8 cellular contexts compared by ENCODE assay signal in genomic region chr11:85810871-85811611, GRCh38. TPM values are rescaled to one million over a fixed set of nuclear protein-coding genes. Genes with fewer than 3 reads are reported as not detected.
DNase-seq lines count a peak whose midpoint lies in the region; ATAC-seq and TF ChIP-seq lines count a peak whose summit lies in the region.

Gene SYTL2 (minus strand): TSS chr11:85811141. CDS start chr11:85757725, 53,416 bp downstream.

- no peak within 1 kb of the TSS for H3K27ac ChIP-seq in AG04450 (ENCODE audit: low read depth, low read length)

- peaks cover 10% of the 10 kb centered on the region for H3K27me3 Mint-ChIP-seq in endothelial cell (ENCODE audit: unreplicated experiment)

- no peaks in the 10 kb centered on the region for H3K9me3 Mint-ChIP-seq in endothelial cell (ENCODE audit: unreplicated experiment)

- H3K27me3 ChIP-seq in AG04450 (ENCODE audit: control insufficient read depth, insufficient read depth, low read length): no peaks in the 10 kb centered on the region

- POLR2A ChIA-PET in AG04450 (lab: Yijun Ruan, JAX): no interaction called here

- H3K4me1 Mint-ChIP-seq in endothelial cell (ENCODE audit: unreplicated experiment): peaks cover 13% of the 10 kb centered on the region

- TF ChIP-seq CTCF in AG04450 (IDR thresholded peaks at IDR 0.05; ENCODE audit: low read depth, low read length) (no peak), endothelial cell (IDR thresholded peaks at IDR 0.05; ENCODE audit: unreplicated experiment) (no peak)

- peak within 1 kb of the TSS; percentile 24 for H3K27ac Mint-ChIP-seq in endothelial cell (ENCODE audit: unreplicated experiment)

- no peaks in the 10 kb centered on the region for H3K9me3 ChIP-seq in AG04450 (ENCODE audit: control insufficient read depth, insufficient read depth, low read length)

- peak within 1 kb of the TSS; percentile 88 for H3K4me3 Mint-ChIP-seq in endothelial cell (ENCODE audit: unreplicated experiment)

- H3K36me3 Mint-ChIP-seq in endothelial cell (ENCODE audit: low read depth, unreplicated experiment): no peaks in the 10 kb centered on the region

- DNase-seq in AG04450 (ENCODE audit: low read depth, low spot score) (no peak), NCI-H748 treated with DMSO at 0.1 percent for 48 hours (lab: John Stamatoyannopoulos, UW) (peak; percentile 12), endothelial cell (ENCODE audit: low spot score) (peak; percentile 64), middle frontal gyrus (ENCODE audit: extremely low spot score, low spot score) (peak; percentile 46)
- peak; percentile 87 for DNase-seq in activated CD8-positive, alpha-beta memory T cell treated with anti-CD3 and anti-CD28 coated beads, Interleukin-2, amount 50 U/mL, for 48 hours
- peak; percentile 53 to 65 for DNase-seq in stimulated activated CD8-positive, alpha-beta memory T cell treated with anti-CD3 and anti-CD28 coated beads, Interleukin-15, amount 100 ng/mL, for 4 hours (ENCODE audit: low read depth in 2 of 2)

- CTCF ChIA-PET in AG04450 (lab: Charles Lee): interaction anchor here (1.5 kb wide), 1 partner anchor 116 kb away, joined by 4 read pairs; no protein-coding TSS in a partner anchor

- peak within 1 kb of the TSS; percentile 76 for H3K4me3 ChIP-seq in AG04450 (ENCODE audit: low read depth, low read length)

- ATAC-seq in GM18873 (IDR thresholded peaks at IDR 0.05; ENCODE audit: low FRiP score, unreplicated experiment) (peak; percentile 56), HG03103 (IDR thresholded peaks at IDR 0.05; ENCODE audit: low read depth, unreplicated experiment) (peak; percentile 78)

RNA-seq across cellular contexts. Expression of gene SYTL2, which starts in this region (rescaled TPM):
- polyA plus RNA-seq in AG04450 (2011; rRNA removed): 122 and 169 TPM in 2 replicates
- 52.9 and 82.3 TPM in 2 replicates for polyA minus RNA-seq in AG04450 (2011; rRNA and poly(A)+ RNA removed)
- 4.0 TPM for total RNA-seq in endothelial cell (ENCODE audit: unreplicated experiment)
